In the genomic region with DNA sequence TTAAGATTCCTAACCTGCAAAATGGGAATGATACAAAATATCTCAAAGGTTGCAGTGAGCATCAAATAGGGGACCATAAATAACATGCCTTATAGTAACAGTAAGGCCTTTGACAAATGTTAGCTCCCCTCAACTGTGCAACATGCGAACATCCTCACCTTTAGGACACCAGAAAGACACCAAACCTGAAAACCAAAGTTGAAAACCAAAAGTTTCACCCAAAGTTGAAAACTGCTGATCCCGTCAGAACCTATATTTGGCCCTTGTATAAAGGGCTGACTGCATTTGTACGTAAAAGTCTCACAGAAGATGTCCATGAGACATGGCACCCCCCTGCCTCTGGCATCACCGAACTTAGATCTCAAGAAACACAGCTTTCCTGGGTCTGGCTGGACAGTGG, we compare ENCODE assay signal across 23 cellular contexts.
"Had no signal": no experiment of that assay in that cellular context is flagged by ENCODE, and none has a peak within 500 bp of the region (broad histone marks: within the 10 kb centered on the region; RNA-seq: fewer than 3 reads in every experiment).

No MANE protein-coding gene starts in this region.

- H3K4me1 ChIP-seq: colonic mucosa had no signal

- H3K4me3 ChIP-seq: colonic mucosa, esophagus squamous epithelium, gastrocnemius medialis, heart right ventricle, left lung, lower lobe of right lung, mucosa of descending colon had no signal

- H3K27me3 ChIP-seq: colonic mucosa, esophagus squamous epithelium, gastrocnemius medialis, heart right ventricle, left lung had no signal

- DNase-seq: colonic mucosa; cortex of kidney; effector CD8-positive, alpha-beta T cell; effector memory CD8-positive, alpha-beta T cell; endodermal cell; erythroblast; esophagus squamous epithelium; foreskin fibroblast; foreskin melanocyte; gastrocnemius medialis; glutamatergic neuron; head of caudate nucleus; heart right ventricle; hippocampal formation; left cardiac atrium; left lung; left ventricle myocardium superior; lower lobe of right lung; mesenchymal stem cell; mucosa of descending colon; naive B cell had no signal

- H3K36me3 ChIP-seq: colonic mucosa had no signal

- ATAC-seq: effector memory CD8-positive, alpha-beta T cell; esophagus mucosa; gastrocnemius medialis; heart right ventricle; left cardiac atrium; left lung; left ventricle myocardium superior; lower lobe of right lung; mucosa of descending colon had no signal

- H3K27ac ChIP-seq: colonic mucosa, epithelial cell of prostate, esophagus squamous epithelium, gastrocnemius medialis, heart right ventricle, left lung, lower lobe of right lung had no signal

- H3K9me3 ChIP-seq: colonic mucosa, esophagus squamous epithelium, gastrocnemius medialis, heart right ventricle, left lung, lower lobe of right lung, mucosa of descending colon had no signal
